8 cellular contexts compared by ENCODE assay signal in genomic region chr11:3422380-3423137, GRCh38. TPM values are rescaled to one million over a fixed set of nuclear protein-coding genes. Genes with fewer than 3 reads are reported as not detected.
A peak's percentile ranks its signal among the peaks of the same experiment; 100 is the strongest.
DNase-seq lines count a peak whose midpoint lies in the region; ATAC-seq and TF ChIP-seq lines count a peak whose summit lies in the region.
"Not testable (repeated sequence)": the region's sequence is repeated elsewhere in the genome, so short reads cannot be mapped to it uniquely, and the experiment has no call there.

No MANE protein-coding gene starts in this region.

- ATAC-seq in HG02642 (IDR thresholded peaks at IDR 0.05; ENCODE audit: poor library complexity, unreplicated experiment), result peak; percentile 96

- H3K27ac ChIP-seq in osteoblast (ENCODE audit: low read depth, low read length) (peak overlapping the region; percentile 94), testis (peak overlapping the region; percentile 52 to 88)

- H3K4me1 ChIP-seq in osteoblast (ENCODE audit: insufficient read depth, low read length); testis: not testable (repeated sequence)

- intact Hi-C loops in testis (cut with DNase I; ENCODE audit: low total_unique reads), result not testable (repeated sequence)

- H3K4me1 Mint-ChIP-seq in activated naive CD8-positive, alpha-beta T cell (ENCODE audit: low read depth), result peaks cover 16% of the 10 kb centered on the region
- H3K4me1 Mint-ChIP-seq in glutamatergic neuron (ENCODE audit: low read depth, unreplicated experiment), result peaks cover 14% of the 10 kb centered on the region

- H3K4me2 ChIP-seq in osteoblast (ENCODE audit: insufficient read depth, low read length), result peak overlapping the region; percentile 88

- DNase-seq in GM04503 (ENCODE audit: low read depth) (peak; percentile 82), NCI-H1105 (lab: John Stamatoyannopoulos, UW) (peak; percentile 99), SKM-1 (lab: John Stamatoyannopoulos, UW; ENCODE audit: unreplicated experiment) (peak; percentile 96), glutamatergic neuron (peak; percentile 99), osteoblast (ENCODE audit: insufficient read length, low spot score, missing footprints) (peak; percentile 87), testis (peak; percentile 99)

- WGBS in testis, 2 donors, result 0 to 2% methylated on average over 25 to 66 of the region's 66 CpGs

- H3K4me3 ChIP-seq in osteoblast (ENCODE audit: insufficient read depth, low read length) (peak overlapping the region; percentile 76), testis (peak overlapping the region; percentile 58 to 64)

- TF ChIP-seq POLR2A in testis (IDR thresholded peaks at IDR 0.05), result not testable (repeated sequence)

- H3K9me3 Mint-ChIP-seq in activated naive CD8-positive, alpha-beta T cell (ENCODE audit: low read depth); glutamatergic neuron (ENCODE audit: unreplicated experiment): not testable (repeated sequence)

- H3K36me3 ChIP-seq in osteoblast (ENCODE audit: insufficient read depth, low read length); testis (ENCODE audit: low read depth, missing control alignments): not testable (repeated sequence)

- H3K36me3 Mint-ChIP-seq in activated naive CD8-positive, alpha-beta T cell; glutamatergic neuron (ENCODE audit: unreplicated experiment): not testable (repeated sequence)

- H3K4me3 Mint-ChIP-seq in activated naive CD8-positive, alpha-beta T cell, result peak overlapping the region; percentile 87
- peak overlapping the region; percentile 85 for H3K4me3 Mint-ChIP-seq in glutamatergic neuron (ENCODE audit: unreplicated experiment)

- not testable (repeated sequence) for TF ChIP-seq CTCF in glutamatergic neuron (IDR thresholded peaks at IDR 0.05; ENCODE audit: partially characterized antibody, unreplicated experiment); osteoblast (IDR thresholded peaks at IDR 0.05; ENCODE audit: extremely low read depth, low read depth, low read length); testis (IDR thresholded peaks at IDR 0.05)

- not testable (repeated sequence) for H4K20me1 ChIP-seq in osteoblast (ENCODE audit: insufficient read depth, low read length)

- H3K27me3 ChIP-seq in osteoblast (ENCODE audit: insufficient read depth, low read length); testis: not testable (repeated sequence)

- H3K9me3 ChIP-seq in osteoblast (ENCODE audit: low read depth, low read length); testis: not testable (repeated sequence)

- H3K79me2 ChIP-seq in osteoblast (ENCODE audit: insufficient read depth, low read length), result not testable (repeated sequence)

- peak overlapping the region; percentile 87 for H3K27ac Mint-ChIP-seq in activated naive CD8-positive, alpha-beta T cell
- H3K27ac Mint-ChIP-seq in glutamatergic neuron (ENCODE audit: unreplicated experiment), result peak overlapping the region; percentile 91

- peak overlapping the region; percentile 82 for H2AFZ ChIP-seq in osteoblast (ENCODE audit: low read length)

- H3K27me3 Mint-ChIP-seq in activated naive CD8-positive, alpha-beta T cell; glutamatergic neuron (ENCODE audit: unreplicated experiment): not testable (repeated sequence)

RNA-seq across cellular contexts. Expression of gene ZNF195, which starts 43.6 kb away (rescaled TPM):
- total RNA-seq in glutamatergic neuron (ENCODE audit: unreplicated experiment), result 140 TPM
- 14.7 and 19.2 TPM in 2 replicates for total RNA-seq in osteoblast
- total RNA-seq in testis, result 10 to 100 TPM; 14.9 to 22.7 TPM
- 4.6 TPM for polyA plus RNA-seq in testis (ENCODE audit: insufficient read depth, low read depth, low replicate concordance)

Comparison
In these comparisons a context has a peak if more than half of its experiments do, and no peak if none do; other contexts are left out.
1. Peak in every context shown above with its lines: DNase-seq, ATAC-seq, H3K4me3 ChIP-seq and H3K27ac ChIP-seq.